ENCODE assay signal across 31 cellular contexts in the genomic region with DNA sequence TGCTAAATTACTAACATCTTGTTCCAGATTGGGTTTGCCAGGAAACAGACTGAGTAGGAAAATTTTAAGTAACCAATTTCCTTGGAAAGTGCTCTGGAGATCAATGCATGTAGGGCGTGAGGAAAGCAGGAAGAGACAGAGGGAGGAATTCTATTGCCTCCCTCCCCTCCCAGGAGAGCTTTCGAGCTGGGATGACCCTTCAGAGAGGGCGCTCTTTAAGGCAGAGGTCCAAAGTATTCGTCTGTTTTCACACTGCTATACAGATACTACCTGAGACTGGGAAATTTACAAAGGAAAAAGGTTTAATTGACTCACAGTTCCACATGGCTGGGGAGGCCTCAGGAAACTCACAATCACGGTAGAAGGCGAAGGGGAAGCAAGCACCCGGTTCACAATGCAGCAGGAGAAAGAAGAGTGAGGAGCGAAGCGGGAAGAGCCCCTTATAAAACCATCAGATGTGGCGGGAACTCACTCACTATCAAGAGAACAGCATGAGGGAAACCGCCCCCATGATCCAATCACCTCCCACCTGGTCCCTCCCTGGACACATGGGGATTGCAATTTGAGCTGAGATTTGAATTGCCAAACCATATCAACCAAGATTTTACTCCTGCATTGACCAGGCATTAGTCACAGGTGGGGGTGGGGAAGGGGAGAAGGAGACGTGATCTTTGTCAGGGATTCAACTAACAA.
"Had no signal": no experiment of that assay in that cellular context is flagged by ENCODE, and none has a peak within 500 bp of the region (broad histone marks: within the 10 kb centered on the region; RNA-seq: fewer than 3 reads in every experiment).

No MANE protein-coding gene starts in this region.

- H3K4me1 Mint-ChIP-seq: activated B cell treated with CpG ODN at 0.5 μM for 24 hours; activated CD4-positive, alpha-beta T cell treated with anti-CD3 and anti-CD28 coated beads, Interleukin-2, amount 10 ng/mL, durations not matched to agents 24 days and 14 days; activated naive CD8-positive, alpha-beta T cell treated with anti-CD3 and anti-CD28 coated beads, Interleukin-2, amount 50 U/mL, for 24 hours; T-cell had no signal

- H3K9ac ChIP-seq: KMS-11 had no signal

- H3K4me1 ChIP-seq: ascending aorta, body of pancreas had no signal

- H3K4me2 ChIP-seq: KMS-11, PC-9 had no signal

- H3K4me3 ChIP-seq: ascending aorta, body of pancreas, PC-9, SK-N-MC had no signal

- H3K4me3 Mint-ChIP-seq: activated B cell treated with CpG ODN at 0.5 μM for 24 hours; activated CD4-positive, alpha-beta T cell treated with anti-CD3 and anti-CD28 coated beads, Interleukin-2, amount 10 ng/mL, durations not matched to agents 24 days and 14 days; activated naive CD8-positive, alpha-beta T cell treated with anti-CD3 and anti-CD28 coated beads, Interleukin-2, amount 50 U/mL, for 24 hours; activated T-cell treated with anti-CD3 and anti-CD28 coated beads, Interleukin-2, amount 50 U/mL, for 4 hours; T-cell had no signal

- H3K36me3 Mint-ChIP-seq: activated naive CD4-positive, alpha-beta T cell treated with anti-CD3 and anti-CD28 coated beads, Interleukin-2, amount 50 U/mL, for 72 hours; T-cell had no signal

- H2AFZ ChIP-seq: PC-9 had no signal

- H3K9me3 ChIP-seq: ascending aorta, body of pancreas had no signal

- H3K36me3 ChIP-seq: ascending aorta had no signal

- DNase-seq: activated B cell treated with CpG ODN at 0.5 μM for 24 hours; activated CD4-positive, alpha-beta T cell treated with anti-CD3 and anti-CD28 coated beads for 1 hour; activated CD4-positive, alpha-beta T cell treated with anti-CD3 and anti-CD28 coated beads, Interleukin-2, amount 10 ng/mL, durations not matched to agents 24 days and 14 days; activated CD4-positive, alpha-beta T cell treated with anti-CD3 and anti-CD28 coated beads, Interleukin-2, amount 50 U/mL, for 48 hours; activated effector memory CD4-positive, alpha-beta T cell treated with anti-CD3 and anti-CD28 coated beads, Interleukin-2, amount 50 U/mL, for 16 hours; activated naive CD4-positive, alpha-beta T cell treated with Interleukin-2 at 50 U/mL for 16 hours; activated naive CD8-positive, alpha-beta T cell treated with anti-CD3 and anti-CD28 coated beads, Interleukin-2, amount 50 U/mL, for 24 hours; activated T-cell treated with anti-CD3 and anti-CD28 coated beads, Interleukin-2, amount 50 U/mL, for 4 hours; amniotic stem cell; body of pancreas; central memory CD4-positive, alpha-beta T cell; MM.1S; NCI-H1105; NCI-H1436; NCI-H187; NCI-H2081 treated with DMSO at 0.1 percent for 48 hours; NCI-H2171; NCI-H226; NCI-H526; NK-92 treated with Interleukin-12 subunit alpha and Interleukin-12 subunit beta, amount 100 ng/mL, for 24 hours; PC-9; SIG-M5; T-cell; T-helper 2 cell; T1000 had no signal

- H3K27ac Mint-ChIP-seq: activated B cell treated with CpG ODN at 0.5 μM for 24 hours; activated CD4-positive, alpha-beta T cell treated with anti-CD3 and anti-CD28 coated beads, Interleukin-2, amount 10 ng/mL, durations not matched to agents 24 days and 14 days; activated naive CD4-positive, alpha-beta T cell treated with anti-CD3 and anti-CD28 coated beads, Interleukin-2, amount 50 U/mL, for 72 hours; activated naive CD8-positive, alpha-beta T cell treated with anti-CD3 and anti-CD28 coated beads, Interleukin-2, amount 50 U/mL, for 24 hours; T-cell had no signal

- H3K27me3 Mint-ChIP-seq: activated B cell treated with CpG ODN at 0.5 μM for 24 hours; activated CD4-positive, alpha-beta T cell treated with anti-CD3 and anti-CD28 coated beads, Interleukin-2, amount 10 ng/mL, durations not matched to agents 24 days and 14 days; activated naive CD8-positive, alpha-beta T cell treated with anti-CD3 and anti-CD28 coated beads, Interleukin-2, amount 50 U/mL, for 24 hours had no signal

- H3K27ac ChIP-seq: ascending aorta, body of pancreas, KMS-11, PC-9, SK-N-MC had no signal

- H3K9me3 Mint-ChIP-seq: activated B cell treated with CpG ODN at 0.5 μM for 24 hours; activated CD4-positive, alpha-beta T cell treated with anti-CD3 and anti-CD28 coated beads, Interleukin-2, amount 10 ng/mL, durations not matched to agents 24 days and 14 days; activated naive CD4-positive, alpha-beta T cell treated with anti-CD3 and anti-CD28 coated beads, Interleukin-2, amount 50 U/mL, for 72 hours; activated naive CD8-positive, alpha-beta T cell treated with anti-CD3 and anti-CD28 coated beads, Interleukin-2, amount 50 U/mL, for 24 hours; activated T-cell treated with anti-CD3 and anti-CD28 coated beads, Interleukin-2, amount 50 U/mL, for 4 hours had no signal

- H3K27me3 ChIP-seq: ascending aorta, body of pancreas had no signal

- FAIRE-seq: bronchial epithelial cell, TTC549 had no signal
